Comparison of ENCODE assay signal across 1 cellular context in the genomic region with DNA sequence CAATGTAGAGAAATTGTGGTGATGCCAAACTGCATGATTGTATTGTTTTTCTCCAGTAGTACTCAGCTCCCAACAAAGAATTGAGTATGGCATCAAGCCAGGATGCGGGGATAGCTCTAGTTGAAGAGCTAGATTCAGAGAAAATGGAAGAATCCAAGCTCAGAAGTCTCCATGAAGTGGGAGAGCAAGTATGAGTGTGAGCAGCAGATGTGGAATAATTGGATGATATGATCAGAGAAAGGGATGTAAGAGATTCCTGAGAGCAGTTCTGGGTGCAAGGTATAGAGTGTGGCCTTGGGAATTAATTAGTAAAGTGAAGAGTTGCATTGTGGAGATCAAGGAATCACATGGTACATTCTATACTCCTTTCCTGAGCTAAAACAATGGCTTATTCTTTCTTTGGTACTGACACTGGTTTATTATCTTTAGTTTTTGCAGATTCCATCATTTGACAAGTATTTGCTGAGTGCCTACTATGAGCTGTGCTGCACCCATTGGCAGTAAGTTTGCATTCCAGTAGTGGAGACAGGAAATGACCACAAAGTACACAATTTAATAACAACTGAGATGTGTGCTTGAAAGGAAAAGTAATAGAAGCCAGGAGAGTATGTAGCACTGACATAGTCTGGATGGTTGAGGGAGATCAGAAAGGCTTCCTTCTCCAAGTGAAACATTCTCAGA.
TF ChIP-seq lines count a peak whose summit lies in the region.

No MANE protein-coding gene starts in this region.

TF ChIP-seq in SK-N-SH, 30 proteins besides CTCF, POLR2A, EP300 and RAD21 (continued from another document):
- TF ChIP-seq, protein P1, sequence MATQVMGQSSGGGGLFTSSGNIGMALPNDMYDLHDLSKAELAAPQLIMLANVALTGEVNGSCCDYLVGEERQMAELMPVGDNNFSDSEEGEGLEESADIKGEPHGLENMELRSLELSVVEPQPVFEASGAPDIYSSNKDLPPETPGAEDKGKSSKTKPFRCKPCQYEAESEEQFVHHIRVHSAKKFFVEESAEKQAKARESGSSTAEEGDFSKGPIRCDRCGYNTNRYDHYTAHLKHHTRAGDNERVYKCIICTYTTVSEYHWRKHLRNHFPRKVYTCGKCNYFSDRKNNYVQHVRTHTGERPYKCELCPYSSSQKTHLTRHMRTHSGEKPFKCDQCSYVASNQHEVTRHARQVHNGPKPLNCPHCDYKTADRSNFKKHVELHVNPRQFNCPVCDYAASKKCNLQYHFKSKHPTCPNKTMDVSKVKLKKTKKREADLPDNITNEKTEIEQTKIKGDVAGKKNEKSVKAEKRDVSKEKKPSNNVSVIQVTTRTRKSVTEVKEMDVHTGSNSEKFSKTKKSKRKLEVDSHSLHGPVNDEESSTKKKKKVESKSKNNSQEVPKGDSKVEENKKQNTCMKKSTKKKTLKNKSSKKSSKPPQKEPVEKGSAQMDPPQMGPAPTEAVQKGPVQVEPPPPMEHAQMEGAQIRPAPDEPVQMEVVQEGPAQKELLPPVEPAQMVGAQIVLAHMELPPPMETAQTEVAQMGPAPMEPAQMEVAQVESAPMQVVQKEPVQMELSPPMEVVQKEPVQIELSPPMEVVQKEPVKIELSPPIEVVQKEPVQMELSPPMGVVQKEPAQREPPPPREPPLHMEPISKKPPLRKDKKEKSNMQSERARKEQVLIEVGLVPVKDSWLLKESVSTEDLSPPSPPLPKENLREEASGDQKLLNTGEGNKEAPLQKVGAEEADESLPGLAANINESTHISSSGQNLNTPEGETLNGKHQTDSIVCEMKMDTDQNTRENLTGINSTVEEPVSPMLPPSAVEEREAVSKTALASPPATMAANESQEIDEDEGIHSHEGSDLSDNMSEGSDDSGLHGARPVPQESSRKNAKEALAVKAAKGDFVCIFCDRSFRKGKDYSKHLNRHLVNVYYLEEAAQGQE (IDR thresholded peaks at IDR 0.05; ENCODE audit: low read depth, low read length), result no peak
- TF ChIP-seq SMC3 (IDR thresholded peaks at IDR 0.05; ENCODE audit: low read depth, low read length), result no peak
